10 cellular contexts compared by ENCODE assay signal in the genomic region with DNA sequence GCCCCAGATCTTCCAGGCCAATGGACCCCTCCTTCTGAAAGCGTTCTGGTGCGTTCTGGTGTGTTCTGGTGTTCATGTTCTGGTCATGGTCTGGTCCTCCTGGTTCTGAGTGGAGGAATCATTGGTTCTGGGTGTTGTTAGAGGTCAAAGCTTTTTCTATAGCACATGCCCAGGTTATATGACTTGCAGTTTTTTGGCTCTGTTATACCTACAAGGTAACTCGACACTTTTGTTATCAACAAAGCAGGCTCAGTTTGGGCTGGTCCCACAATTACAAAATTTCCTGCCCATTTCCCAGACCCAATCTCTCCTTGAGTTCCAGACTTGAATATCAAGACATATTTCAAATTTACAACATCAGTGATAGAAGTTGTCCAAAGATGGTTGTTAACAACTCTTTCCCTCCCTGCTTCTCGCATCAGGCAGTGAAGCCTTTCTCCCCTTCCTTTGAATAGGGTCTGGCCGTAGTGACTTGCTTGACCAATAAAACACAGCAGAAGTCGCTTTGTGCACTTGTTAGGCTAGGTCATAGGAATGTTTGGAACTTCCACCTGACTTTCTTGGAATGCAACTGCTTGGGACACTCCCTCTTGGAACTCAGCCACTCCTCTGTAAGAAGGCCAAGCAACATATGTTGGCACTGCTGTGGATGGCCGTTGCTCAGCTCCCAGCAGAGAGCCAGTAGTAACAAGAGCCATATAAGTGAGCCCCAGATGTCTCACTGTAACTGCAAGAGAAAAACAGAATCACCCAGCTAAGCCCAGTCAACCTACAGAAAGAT.
A peak's percentile ranks its signal among the peaks of the same experiment; 100 is the strongest.
DNase-seq lines count a peak whose midpoint lies in the region; ATAC-seq and TF ChIP-seq lines count a peak whose summit lies in the region.
"Had no signal": no experiment of that assay in that cellular context is flagged by ENCODE, and none has a peak within 500 bp of the region (broad histone marks: within the 10 kb centered on the region; RNA-seq: fewer than 3 reads in every experiment).

No MANE protein-coding gene starts in this region.

- peaks cover 3% of the 10 kb centered on the region for H3K9me3 Mint-ChIP-seq in chondrocyte (ENCODE audit: low read depth)

- H3K27ac Mint-ChIP-seq in chondrocyte (ENCODE audit: unreplicated experiment) (peak overlapping the region; percentile 60), T-helper 17 cell (no peak overlapping the region)

- H3K4me1 Mint-ChIP-seq in chondrocyte (ENCODE audit: low read depth) (peaks cover 56% of the 10 kb centered on the region), T-helper 17 cell (peaks cover 6% of the 10 kb centered on the region)

- peak; percentile 58 for DNase-seq in AG20443 (ENCODE audit: low spot score)
- peak; percentile 94 for DNase-seq in LNCaP clone FGC (ENCODE audit: low read depth)
- DNase-seq in chondrocyte (ENCODE audit: low spot score): no peak
- peak; percentile 69 for DNase-seq in lower lobe of right lung
- DNase-seq in T-helper 17 cell: no peak
- DNase-seq in germinal center (ENCODE audit: low spot score): no peak
- DNase-seq in medulla oblongata (ENCODE audit: extremely low spot score): no peak
- DNase-seq: glutamatergic neuron had no signal

- no peak overlapping the region for H3K4me3 Mint-ChIP-seq in chondrocyte (ENCODE audit: unreplicated experiment)
- H3K4me3 Mint-ChIP-seq in T-helper 17 cell: no peak overlapping the region

- no peaks in the 10 kb centered on the region for H3K27me3 ChIP-seq in lower lobe of right lung (ENCODE audit: low read depth)

- peaks cover 1% of the 10 kb centered on the region for H3K27me3 Mint-ChIP-seq in chondrocyte (ENCODE audit: low read depth)
- H3K27me3 Mint-ChIP-seq in T-helper 17 cell: peaks cover 10% of the 10 kb centered on the region

- H3K36me3 Mint-ChIP-seq in chondrocyte (ENCODE audit: low read depth) (no peaks in the 10 kb centered on the region), T-helper 17 cell (ENCODE audit: low read depth) (no peaks in the 10 kb centered on the region)

- peak; percentile 93 to 94 for ATAC-seq in lower lobe of right lung
- no peak for ATAC-seq in T-helper 17 cell
- no peak for ATAC-seq in GM18858 (IDR thresholded peaks at IDR 0.05; ENCODE audit: unreplicated experiment)

- no peaks in the 10 kb centered on the region for H3K36me3 ChIP-seq in lower lobe of right lung

- intact Hi-C loops in lower lobe of right lung (cut with DNase I): no loop called here

- H3K27ac ChIP-seq in lower lobe of right lung: peak overlapping the region; percentile 37
- H3K27ac ChIP-seq: HL-60 had no signal

- no peaks in the 10 kb centered on the region for H3K9me3 ChIP-seq in lower lobe of right lung
- no peaks in the 10 kb centered on the region for H3K9me3 ChIP-seq in T-helper 17 cell (ENCODE audit: control insufficient read depth, low read length, poor library complexity, severe bottlenecking)

- TF ChIP-seq CTCF in LNCaP clone FGC (IDR thresholded peaks at IDR 0.05; ENCODE audit: control insufficient read depth, extremely low read depth, insufficient read depth): no peak
- no peak for TF ChIP-seq CTCF in chondrocyte (IDR thresholded peaks at IDR 0.05)
- no peak for TF ChIP-seq CTCF in lower lobe of right lung (IDR thresholded peaks at IDR 0.05)

- H3K4me1 ChIP-seq in lower lobe of right lung: peaks cover 47% of the 10 kb centered on the region

- no peak overlapping the region for H3K4me3 ChIP-seq in LNCaP clone FGC (ENCODE audit: low read depth, low read length)
- H3K4me3 ChIP-seq in lower lobe of right lung: no peak overlapping the region

Comparison
In these comparisons a context has a peak if more than half of its experiments do, and no peak if none do; other contexts are left out.
1. DNase-seq: peak in AG20443 (single experiment), LNCaP clone FGC (single experiment) and lower lobe of right lung (single experiment); none in chondrocyte (single experiment), T-helper 17 cell (0 of 3), germinal center (single experiment) and medulla oblongata (single experiment).
2. ATAC-seq: peak in lower lobe of right lung (2 of 2); none in T-helper 17 cell (single experiment) and GM18858 (single experiment).